In the genomic region with DNA sequence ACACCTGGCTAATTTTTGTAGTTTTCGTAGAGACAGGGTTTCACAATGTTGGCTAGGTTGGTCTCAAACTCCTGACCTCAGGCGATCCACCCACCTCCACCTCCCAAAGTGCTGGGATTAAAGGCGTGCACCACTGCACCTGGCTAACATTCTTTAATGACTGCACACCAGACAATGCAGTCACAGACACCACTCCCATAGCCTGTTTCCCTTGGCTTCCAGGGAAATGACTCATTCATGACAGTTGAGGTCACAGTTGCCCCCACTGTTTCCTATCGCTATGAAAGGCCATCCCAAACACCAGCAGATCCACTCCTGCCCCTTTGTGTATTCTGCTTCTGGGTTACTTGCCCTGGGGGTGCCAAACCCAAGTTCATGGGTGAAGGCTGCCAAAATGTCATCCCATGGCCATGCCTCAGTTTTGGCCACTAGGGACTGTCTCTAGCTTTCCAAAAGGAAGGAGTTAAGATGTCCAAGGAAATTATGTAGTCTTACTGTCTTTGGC, we compare ENCODE assay signal across 10 cellular contexts. TPM values are rescaled to one million over a fixed set of nuclear protein-coding genes. Genes with fewer than 3 reads are reported as not detected.
DNase-seq lines count a peak whose midpoint lies in the region; ATAC-seq and TF ChIP-seq lines count a peak whose summit lies in the region.
"Had no signal": no experiment of that assay in that cellular context is flagged by ENCODE, and none has a peak within 500 bp of the region (broad histone marks: within the 10 kb centered on the region; RNA-seq: fewer than 3 reads in every experiment).

No MANE protein-coding gene starts in this region.

- WGBS in endodermal cell (ENCODE audit: insufficient coverage in 1 of 2, insufficient read length in 1 of 2), 2 experiments: 82 to 94% methylated on average over 3 to 4 of the region's 4 CpGs

- no peaks in the 10 kb centered on the region for H3K9me3 ChIP-seq in endodermal cell (ENCODE audit: control insufficient read depth, low read length)

- peak; percentile 80 for DNase-seq in NCI-H226
- peak; percentile 50 for DNase-seq in endodermal cell
- peak; percentile 52 for DNase-seq in retinal pigment epithelial cell (ENCODE audit: low read depth)
- no peak for DNase-seq in GM13977 (ENCODE audit: low spot score)
- no peak for DNase-seq in NCI-H1048 (lab: John Stamatoyannopoulos, UW)
- DNase-seq in NCI-H1092 treated with DMSO at 0.1 percent for 48 hours (lab: John Stamatoyannopoulos, UW): no peak
- DNase-seq: activated gamma-delta T cell treated with Interleukin-2 at 50 U/mL for 16 hours, RPMI8226 had no signal

- no peak overlapping the region for H3K27ac ChIP-seq in endodermal cell (ENCODE audit: low read depth, low read length)

- peaks cover 12% of the 10 kb centered on the region for H3K4me1 Mint-ChIP-seq in endodermal cell

- no peak overlapping the region for H3K9ac ChIP-seq in endodermal cell (ENCODE audit: extremely low read depth, low read length, poor library complexity, severe bottlenecking)

- no peak overlapping the region for H3K4me3 Mint-ChIP-seq in endodermal cell

- H3K36me3 Mint-ChIP-seq in endodermal cell (ENCODE audit: low read depth): peaks cover 13% of the 10 kb centered on the region

- peak overlapping the region; percentile 49 for H3K27ac Mint-ChIP-seq in endodermal cell

- H3K9me3 Mint-ChIP-seq in endodermal cell: no peaks in the 10 kb centered on the region

- no peaks in the 10 kb centered on the region for H3K4me1 ChIP-seq in endodermal cell (ENCODE audit: control insufficient read depth, insufficient read depth, low read length)

- no peaks in the 10 kb centered on the region for H3K27me3 Mint-ChIP-seq in endodermal cell (ENCODE audit: insufficient read depth)

- no peak overlapping the region for H3K4me3 ChIP-seq in endodermal cell (ENCODE audit: low read length)
- no peak overlapping the region for H3K4me3 ChIP-seq in retinal pigment epithelial cell (ENCODE audit: low read length)

- no peaks in the 10 kb centered on the region for H3K27me3 ChIP-seq in endodermal cell (ENCODE audit: control insufficient read depth, insufficient read depth, low read length, poor library complexity, severe bottlenecking)

- H3K36me3 ChIP-seq in endodermal cell (ENCODE audit: control insufficient read depth, insufficient read depth, low read length): peaks cover under 1% of the 10 kb centered on the region

- TF ChIP-seq CTCF in GM12873 (IDR thresholded peaks at IDR 0.05; ENCODE audit: insufficient read depth, low read depth, low read length, missing control alignments): peak; percentile 10
- peak; percentile 56 for TF ChIP-seq CTCF in endodermal cell (conservative IDR thresholded peaks at IDR 0.05)
- TF ChIP-seq CTCF in retinal pigment epithelial cell (conservative IDR thresholded peaks at IDR 0.05; ENCODE audit: low read depth, low read length): peak; percentile 28
- TF ChIP-seq CTCF in GM13977 (IDR thresholded peaks at IDR 0.05; ENCODE audit: extremely low read depth, insufficient read depth, missing control alignments): no peak

- ATAC-seq in GM21717 (IDR thresholded peaks at IDR 0.05; ENCODE audit: unreplicated experiment): no peak

- in situ Hi-C loops in GM13977 (cut with MboI; ENCODE audit: low pct_unique_long_range_greater_than_20kb, low sequenced_read_pairs, unreplicated experiment): no loop called here

RNA-seq across cellular contexts. Expression of gene CHMP1B, which starts 8.7 kb away (rescaled TPM):
- 10 to 100 TPM; 35.3 to 35.8 TPM for total RNA-seq in endodermal cell
- 37.6 TPM for polyA plus RNA-seq in endodermal cell (2013, experiment 1 of 2)
- 35.4 TPM for polyA plus RNA-seq in endodermal cell (2013, experiment 2 of 2)

RNA-seq across cellular contexts. Expression of gene MPPE1, which starts 48.2 kb away (rescaled TPM):
- total RNA-seq in endodermal cell: 10 to 100 TPM; 27.3 to 33.5 TPM
- 19.5 TPM for polyA plus RNA-seq in endodermal cell (2013, experiment 1 of 2)
- 14.6 TPM for polyA plus RNA-seq in endodermal cell (2013, experiment 2 of 2)

Comparison
In these comparisons a context has a peak if more than half of its experiments do, and no peak if none do; other contexts are left out.
1. DNase-seq: peak in NCI-H226 (single experiment), endodermal cell (single experiment) and retinal pigment epithelial cell (single experiment); none in GM13977 (single experiment), NCI-H1048 (single experiment) and NCI-H1092 treated with DMSO at 0.1 percent for 48 hours (single experiment).